In genomic region chr6:39342692-39343460, GRCh38 we compare ENCODE assay signal across 1 cellular context.
TF ChIP-seq lines count a peak whose summit lies in the region.

No MANE protein-coding gene starts in this region.

TF ChIP-seq in GM12878, 131 proteins besides CTCF, POLR2A, EP300 and RAD21 (continued from another document):
- TF ChIP-seq HSF1 (IDR thresholded peaks at IDR 0.05; ENCODE audit: low read depth, low read length) (no peak), MAX (IDR thresholded peaks at IDR 0.05; ENCODE audit: low read depth, low read length) (no peak), RB1 (IDR thresholded peaks at IDR 0.05; ENCODE audit: borderline replicate concordance) (no peak), KDM1A (IDR thresholded peaks at IDR 0.05; ENCODE audit: borderline replicate concordance) (no peak), HDAC6 (IDR thresholded peaks at IDR 0.05; ENCODE audit: unreplicated experiment) (no peak), CBFB (IDR thresholded peaks at IDR 0.05; ENCODE audit: low read depth) (no peak), TARDBP (IDR thresholded peaks at IDR 0.05; ENCODE audit: borderline replicate concordance) (no peak), MEF2A (IDR thresholded peaks at IDR 0.05; ENCODE audit: insufficient read depth, low read depth, low read length) (no peak), PKNOX1 (IDR thresholded peaks at IDR 0.05) (no peak), IRF5 (IDR thresholded peaks at IDR 0.05; ENCODE audit: borderline replicate concordance) (no peak)
